In genomic region chrX:38326086-38326485, GRCh38 we compare ENCODE assay signal across 8 cellular contexts. TPM values are rescaled to one million over a fixed set of nuclear protein-coding genes. Genes with fewer than 3 reads are reported as not detected.
A peak's percentile ranks its signal among the peaks of the same experiment; 100 is the strongest.
DNase-seq lines count a peak whose midpoint lies in the region; ATAC-seq lines count a peak whose summit lies in the region.

No MANE protein-coding gene starts in this region.

- H3K27ac ChIP-seq in stomach smooth muscle (ENCODE audit: low read length), result no peak overlapping the region

- no peaks in the 10 kb centered on the region for H3K9me3 Mint-ChIP-seq in T-helper 2 cell treated with Interferon-gamma antibody and Interleukin-4, amounts not matched to agents 5 μg/mL and 100 μg/mL, for 36 hours
- H3K9me3 Mint-ChIP-seq in activated T-helper 2 cell treated with anti-CD3 and anti-CD28 coated beads, Interferon-gamma antibody, Interleukin-2, Interleukin-4, amounts not matched to agents 10 μg/mL and 5 μg/mL and 100 μg/mL, durations not matched to agents 14 hours and 24 hours and 36 hours, result no peaks in the 10 kb centered on the region

- H3K4me3 ChIP-seq in iPS-18c (ENCODE audit: insufficient read depth, low read depth, low read length), result peak overlapping the region; percentile 87
- H3K4me3 ChIP-seq in stomach smooth muscle (ENCODE audit: low read length in 2 of 2), result peak overlapping the region; percentile 60 to 78

- H3K9me3 ChIP-seq in iPS-18c (ENCODE audit: control insufficient read depth, insufficient read depth, low read length) (no peaks in the 10 kb centered on the region), stomach smooth muscle (ENCODE audit: control insufficient read depth in 2 of 2, low read length in 2 of 2) (no peaks in the 10 kb centered on the region)

- H3K9ac ChIP-seq in stomach smooth muscle (ENCODE audit: low read length in 2 of 2), result peak overlapping the region in 1 of 2 donors; percentile 72

- H3K27ac Mint-ChIP-seq in T-helper 2 cell treated with Interferon-gamma antibody and Interleukin-4, amounts not matched to agents 5 μg/mL and 100 μg/mL, for 36 hours, result no peak overlapping the region
- peak overlapping the region; percentile 82 for H3K27ac Mint-ChIP-seq in activated T-helper 2 cell treated with anti-CD3 and anti-CD28 coated beads, Interferon-gamma antibody, Interleukin-2, Interleukin-4, amounts not matched to agents 10 μg/mL and 5 μg/mL and 100 μg/mL, durations not matched to agents 14 hours and 24 hours and 36 hours

- no peak for DNase-seq in T-helper 2 cell treated with Interferon-gamma antibody and Interleukin-4, amounts not matched to agents 5 μg/mL and 100 μg/mL, for 36 hours (ENCODE audit: low spot score)
- DNase-seq in T-helper 2 cell, result no peak
- no peak for DNase-seq in activated T-helper 2 cell treated with anti-CD3 and anti-CD28 coated beads, Interferon-gamma antibody, Interleukin-2, Interleukin-4, amounts not matched to agents 10 μg/mL and 5 μg/mL and 100 μg/mL, durations not matched to agents 14 hours and 24 hours and 36 hours (ENCODE audit: low spot score)

- no peaks in the 10 kb centered on the region for H3K36me3 ChIP-seq in stomach smooth muscle (ENCODE audit: control insufficient read depth in 2 of 2, insufficient read depth in 2 of 2, low read length in 2 of 2)

- peaks cover 3% of the 10 kb centered on the region for H3K4me1 ChIP-seq in stomach smooth muscle (ENCODE audit: control insufficient read depth, insufficient read depth, low read length)

- H3K36me3 Mint-ChIP-seq in T-helper 2 cell treated with Interferon-gamma antibody and Interleukin-4, amounts not matched to agents 5 μg/mL and 100 μg/mL, for 36 hours (ENCODE audit: low read depth), result peaks cover 2% of the 10 kb centered on the region
- no peaks in the 10 kb centered on the region for H3K36me3 Mint-ChIP-seq in activated T-helper 2 cell treated with anti-CD3 and anti-CD28 coated beads, Interferon-gamma antibody, Interleukin-2, Interleukin-4, amounts not matched to agents 10 μg/mL and 5 μg/mL and 100 μg/mL, durations not matched to agents 14 hours and 24 hours and 36 hours (ENCODE audit: low read depth)

- H3K27me3 Mint-ChIP-seq in T-helper 2 cell treated with Interferon-gamma antibody and Interleukin-4, amounts not matched to agents 5 μg/mL and 100 μg/mL, for 36 hours (ENCODE audit: low read depth), result no peaks in the 10 kb centered on the region
- no peaks in the 10 kb centered on the region for H3K27me3 Mint-ChIP-seq in activated T-helper 2 cell treated with anti-CD3 and anti-CD28 coated beads, Interferon-gamma antibody, Interleukin-2, Interleukin-4, amounts not matched to agents 10 μg/mL and 5 μg/mL and 100 μg/mL, durations not matched to agents 14 hours and 24 hours and 36 hours (ENCODE audit: low read depth)

- H3K4me1 Mint-ChIP-seq in T-helper 2 cell treated with Interferon-gamma antibody and Interleukin-4, amounts not matched to agents 5 μg/mL and 100 μg/mL, for 36 hours (ENCODE audit: low read depth), result peaks cover 25% of the 10 kb centered on the region
- H3K4me1 Mint-ChIP-seq in activated T-helper 2 cell treated with anti-CD3 and anti-CD28 coated beads, Interferon-gamma antibody, Interleukin-2, Interleukin-4, amounts not matched to agents 10 μg/mL and 5 μg/mL and 100 μg/mL, durations not matched to agents 14 hours and 24 hours and 36 hours (ENCODE audit: low read depth), result peaks cover 24% of the 10 kb centered on the region

- ATAC-seq in HG03135 (IDR thresholded peaks at IDR 0.05; ENCODE audit: unreplicated experiment), result no peak
- ATAC-seq in HG03139 (IDR thresholded peaks at IDR 0.05; ENCODE audit: unreplicated experiment), result no peak
- no peak for ATAC-seq in GM19397 (IDR thresholded peaks at IDR 0.05; ENCODE audit: unreplicated experiment)

- peaks cover 0 to 12% of the 10 kb centered on the region in 2 donors for H3K27me3 ChIP-seq in stomach smooth muscle (ENCODE audit: control insufficient read depth in 1 of 2, insufficient read depth in 2 of 2, low read length in 2 of 2)

- H3K4me3 Mint-ChIP-seq in T-helper 2 cell treated with Interferon-gamma antibody and Interleukin-4, amounts not matched to agents 5 μg/mL and 100 μg/mL, for 36 hours, result peak overlapping the region; percentile 91
- peak overlapping the region; percentile 89 for H3K4me3 Mint-ChIP-seq in activated T-helper 2 cell treated with anti-CD3 and anti-CD28 coated beads, Interferon-gamma antibody, Interleukin-2, Interleukin-4, amounts not matched to agents 10 μg/mL and 5 μg/mL and 100 μg/mL, durations not matched to agents 14 hours and 24 hours and 36 hours (ENCODE audit: low read depth)

- intact Hi-C loops in activated T-helper 2 cell treated with anti-CD3 and anti-CD28 coated beads, Interferon-gamma antibody, Interleukin-2, Interleukin-4, amounts not matched to agents 10 μg/mL and 5 μg/mL and 100 μg/mL, durations not matched to agents 14 hours and 24 hours and 36 hours (cut with micrococcal nuclease), result loop anchor here (5.0 kb wide), 2 partner anchors 399 to 579 kb away; no protein-coding TSS in a partner anchor

RNA-seq across cellular contexts. Expression of gene RPGR, which starts 1.2 kb away (rescaled TPM):
- total RNA-seq in activated T-helper 2 cell treated with anti-CD3 and anti-CD28 coated beads, Interferon-gamma antibody, Interleukin-2, Interleukin-4, amounts not matched to agents 10 μg/mL and 5 μg/mL and 100 μg/mL, durations not matched to agents 14 hours and 24 hours and 36 hours, result 7.3 and 7.7 TPM in 2 replicates

RNA-seq across cellular contexts. Expression of gene OTC, which starts 26.3 kb away (rescaled TPM):
- not detected in 2 replicates for total RNA-seq in activated T-helper 2 cell treated with anti-CD3 and anti-CD28 coated beads, Interferon-gamma antibody, Interleukin-2, Interleukin-4, amounts not matched to agents 10 μg/mL and 5 μg/mL and 100 μg/mL, durations not matched to agents 14 hours and 24 hours and 36 hours
